ENCODE assay signal across 9 cellular contexts in genomic region chr10:59907537-59907917, GRCh38. TPM values are rescaled to one million over a fixed set of nuclear protein-coding genes. Genes with fewer than 3 reads are reported as not detected.
A peak's percentile ranks its signal among the peaks of the same experiment; 100 is the strongest.
DNase-seq lines count a peak whose midpoint lies in the region; ATAC-seq, FAIRE-seq and TF ChIP-seq lines count a peak whose summit lies in the region.
"Had no signal": no experiment of that assay in that cellular context is flagged by ENCODE, and none has a peak within 500 bp of the region (broad histone marks: within the 10 kb centered on the region; RNA-seq: fewer than 3 reads in every experiment).

No MANE protein-coding gene starts in this region.

- peak overlapping the region; percentile 96 for H3K4me2 ChIP-seq in keratinocyte (ENCODE audit: control insufficient read depth, extremely low read depth, insufficient read depth, low read depth, low read length)

- H2AFZ ChIP-seq in keratinocyte (ENCODE audit: control insufficient read depth, low read length): peak overlapping the region; percentile 89

- no peaks in the 10 kb centered on the region for H3K36me3 ChIP-seq in keratinocyte (ENCODE audit: control insufficient read depth in 2 of 2, extremely low read depth in 1 of 2, insufficient read depth in 2 of 2, low read length in 2 of 2)

- peak overlapping the region; percentile 97 for H3K9ac ChIP-seq in keratinocyte (ENCODE audit: control insufficient read depth, extremely low read depth, insufficient read depth, low read length)

- peaks cover 52% of the 10 kb centered on the region for H3K4me1 ChIP-seq in keratinocyte (ENCODE audit: control insufficient read depth, extremely low read depth, insufficient read depth, low read length)

- H3K9me3 ChIP-seq in keratinocyte (ENCODE audit: control insufficient read depth, low read depth, low read length): no peaks in the 10 kb centered on the region

- H4K20me1 ChIP-seq in keratinocyte (ENCODE audit: control insufficient read depth, extremely low read depth, insufficient read depth, low read length): peaks cover 13% of the 10 kb centered on the region

- H3K27ac Mint-ChIP-seq in T-helper 2 cell treated with Interferon-gamma antibody and Interleukin-4, amounts not matched to agents 5 μg/mL and 100 μg/mL, for 36 hours: peak overlapping the region; percentile 98
- peak overlapping the region; percentile 97 to 99 for H3K27ac Mint-ChIP-seq in activated naive CD4-positive, alpha-beta T cell treated with anti-CD3 and anti-CD28 coated beads, Interleukin-2, amount 50 U/mL, for 72 hours

- no peaks in the 10 kb centered on the region for H3K27me3 Mint-ChIP-seq in T-helper 2 cell treated with Interferon-gamma antibody and Interleukin-4, amounts not matched to agents 5 μg/mL and 100 μg/mL, for 36 hours (ENCODE audit: low read depth)

- H3K9me3 Mint-ChIP-seq in T-helper 2 cell treated with Interferon-gamma antibody and Interleukin-4, amounts not matched to agents 5 μg/mL and 100 μg/mL, for 36 hours: peaks cover 5% of the 10 kb centered on the region
- no peaks in the 10 kb centered on the region for H3K9me3 Mint-ChIP-seq in activated naive CD4-positive, alpha-beta T cell treated with anti-CD3 and anti-CD28 coated beads, Interleukin-2, amount 50 U/mL, for 72 hours

- H3K27ac ChIP-seq in keratinocyte (ENCODE audit: control insufficient read depth, insufficient read depth, low read length): peak overlapping the region; percentile 95
- H3K27ac ChIP-seq in substantia nigra (ENCODE audit: low read depth, low read length, poor library complexity, severe bottlenecking): peak overlapping the region; percentile 81

- peaks cover 14% of the 10 kb centered on the region for H3K36me3 Mint-ChIP-seq in T-helper 2 cell treated with Interferon-gamma antibody and Interleukin-4, amounts not matched to agents 5 μg/mL and 100 μg/mL, for 36 hours (ENCODE audit: low read depth)
- peaks cover 27 to 30% of the 10 kb centered on the region in 2 donors for H3K36me3 Mint-ChIP-seq in activated naive CD4-positive, alpha-beta T cell treated with anti-CD3 and anti-CD28 coated beads, Interleukin-2, amount 50 U/mL, for 72 hours

- TF ChIP-seq CTCF in keratinocyte (optimal IDR thresholded peaks at IDR 0.05 in 1 of 3, IDR thresholded peaks at IDR 0.05 in 1 of 3, conservative IDR thresholded peaks at IDR 0.05 in 1 of 3; ENCODE audit: extremely low read depth in 1 of 3, insufficient read depth in 2 of 3, low read length in 3 of 3): no peak

- peak overlapping the region in 2 of 3 experiments; percentile 92 to 94 for H3K4me3 ChIP-seq in keratinocyte (ENCODE audit: control insufficient read depth in 2 of 3, extremely low read depth in 1 of 3, insufficient read depth in 2 of 3, low read depth in 1 of 3, low read length in 3 of 3)

- H3K9me1 ChIP-seq in keratinocyte (ENCODE audit: control insufficient read depth, extremely low read depth, insufficient read depth, low read length): peaks cover 3% of the 10 kb centered on the region

- dilution Hi-C loops in keratinocyte (cut with MboI; ENCODE audit: extremely low pct_ligation_motif_present, low sequenced_read_pairs): no loop called here

- no peaks in the 10 kb centered on the region for H3K27me3 ChIP-seq in keratinocyte (ENCODE audit: control insufficient read depth, extremely low read depth, insufficient read depth, low read length)

- no peak for FAIRE-seq in keratinocyte (lab: Jason Lieb, UNC)

- peaks cover 44% of the 10 kb centered on the region for H3K4me1 Mint-ChIP-seq in T-helper 2 cell treated with Interferon-gamma antibody and Interleukin-4, amounts not matched to agents 5 μg/mL and 100 μg/mL, for 36 hours (ENCODE audit: low read depth)

- peaks cover 36% of the 10 kb centered on the region for H3K79me2 ChIP-seq in keratinocyte (ENCODE audit: control insufficient read depth, insufficient read depth, low read length)

- DNase-seq in T-helper 2 cell treated with Interferon-gamma antibody and Interleukin-4, amounts not matched to agents 5 μg/mL and 100 μg/mL, for 36 hours (ENCODE audit: low spot score): no peak
- DNase-seq in T-helper 2 cell: no peak
- no peak for DNase-seq in activated naive CD4-positive, alpha-beta T cell treated with anti-CD3 and anti-CD28 coated beads, Interleukin-2, amount 50 U/mL, for 72 hours (ENCODE audit: low spot score in 2 of 2)
- no peak for DNase-seq in keratinocyte (ENCODE audit: low read depth, low spot score)
- DNase-seq in substantia nigra (lab: John Stamatoyannopoulos, UW): no peak
- DNase-seq in stimulated activated naive CD4-positive, alpha-beta T cell (lab: John Stamatoyannopoulos, UW): no peak
- no peak for DNase-seq in central memory CD4-positive, alpha-beta T cell
- DNase-seq in Ammon's horn (ENCODE audit: low spot score): no peak
- DNase-seq: NCI-H1105 had no signal

- H3K4me3 Mint-ChIP-seq in T-helper 2 cell treated with Interferon-gamma antibody and Interleukin-4, amounts not matched to agents 5 μg/mL and 100 μg/mL, for 36 hours: peak overlapping the region; percentile 93

- no peak for ATAC-seq in activated naive CD4-positive, alpha-beta T cell treated with anti-CD3 and anti-CD28 coated beads, Interleukin-2, amount 50 U/mL, for 72 hours

RNA-seq across cellular contexts. Expression of gene CCDC6, which starts 1.2 kb away (rescaled TPM):
- 10 to 100 TPM; 28.9 to 66.0 TPM for total RNA-seq in activated naive CD4-positive, alpha-beta T cell treated with anti-CD3 and anti-CD28 coated beads, Interleukin-2, amount 50 U/mL, for 72 hours
- polyA plus RNA-seq in keratinocyte: 33.1 to 46.5 TPM (median 34.8 TPM) in 3 replicates
- polyA plus RNA-seq in keratinocyte (2011; ENCODE audit: low read depth): 16.9 TPM
- polyA plus RNA-seq in keratinocyte (2011; cell fraction: cytosol; rRNA removed): 35.8 and 62.9 TPM in 2 replicates
- 28.2 and 30.2 TPM in 2 replicates for polyA plus RNA-seq in keratinocyte (2011; cell fraction: nucleus; rRNA removed)
- 28.0 and 31.4 TPM in 2 replicates for polyA plus RNA-seq in keratinocyte (2012; ENCODE audit: low replicate concordance)
- 25.4 to 88.4 TPM (median 64.0 TPM) in 3 replicates for polyA minus RNA-seq in keratinocyte
- 70.2 TPM for polyA minus RNA-seq in keratinocyte (2011; cell fraction: cytosol; rRNA and poly(A)+ RNA removed)
- 33.1 and 66.2 TPM in 2 replicates for polyA minus RNA-seq in keratinocyte (2011; cell fraction: nucleus; rRNA and poly(A)+ RNA removed)
